1 cellular context compared by ENCODE assay signal in genomic region chr16:54505479-54506247, GRCh38.
TF ChIP-seq lines count a peak whose summit lies in the region.

No MANE protein-coding gene starts in this region.

TF ChIP-seq in K562, 482 proteins besides CTCF, POLR2A, EP300 and RAD21:
- peak; percentile 49 for TF ChIP-seq ZNF316 (IDR thresholded peaks at IDR 0.05)
- TF ChIP-seq HDAC1 (IDR thresholded peaks at IDR 0.05): no peak
TF ChIP-seq in K562: peak in this region for 1.
